11 cellular contexts compared by ENCODE assay signal in the genomic region with DNA sequence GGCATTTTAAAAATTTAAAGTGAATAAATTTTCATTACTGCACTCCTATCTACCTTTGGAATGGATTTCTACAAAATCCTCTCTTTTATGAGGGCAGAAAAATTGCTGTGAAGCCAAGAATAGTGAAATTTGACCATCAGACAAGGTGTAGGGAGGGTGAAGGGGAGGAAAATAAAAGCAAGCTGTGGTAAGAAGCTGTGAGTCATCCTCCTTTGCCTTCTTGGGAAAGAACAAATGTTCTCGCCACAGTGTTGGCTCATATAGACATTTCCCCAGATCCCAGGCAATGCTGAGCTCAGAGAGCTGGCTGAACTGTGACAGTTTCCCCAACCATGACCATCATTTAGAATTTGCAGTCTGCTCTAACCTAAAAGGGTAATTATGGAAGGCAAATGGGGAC.
DNase-seq lines count a peak whose midpoint lies in the region; ATAC-seq and TF ChIP-seq lines count a peak whose summit lies in the region.
"Had no signal": no experiment of that assay in that cellular context is flagged by ENCODE, and none has a peak within 500 bp of the region (broad histone marks: within the 10 kb centered on the region; RNA-seq: fewer than 3 reads in every experiment).

No MANE protein-coding gene starts in this region.

- H3K9me3 Mint-ChIP-seq in stimulated activated effector memory CD8-positive, alpha-beta T cell treated with anti-CD3 and anti-CD28 coated beads, Interleukin-12 subunit alpha, Interleukin-12 subunit beta, amount 100 ng/mL, for 72 hours = no peaks in the 10 kb centered on the region
- no peaks in the 10 kb centered on the region for H3K9me3 Mint-ChIP-seq in naive thymus-derived CD8-positive, alpha-beta T cell

- peak; percentile 94 to 97 (median 96) for ATAC-seq in psoas muscle
- ATAC-seq in stimulated activated effector memory CD8-positive, alpha-beta T cell treated with anti-CD3 and anti-CD28 coated beads, Interleukin-12 subunit alpha, Interleukin-12 subunit beta, amount 100 ng/mL, for 72 hours = no peak
- ATAC-seq in naive thymus-derived CD8-positive, alpha-beta T cell = no peak

- peak; percentile 80 for DNase-seq in EL
- DNase-seq in SJCRH30 = peak; percentile 41 to 77
- DNase-seq in fibroblast of peridontal ligament (ENCODE audit: extremely low read depth) = peak; percentile 94
- DNase-seq in psoas muscle = no peak
- no peak for DNase-seq in stimulated activated effector memory CD8-positive, alpha-beta T cell treated with anti-CD3 and anti-CD28 coated beads, Interleukin-12 subunit alpha, Interleukin-12 subunit beta, amount 100 ng/mL, for 72 hours (ENCODE audit: low spot score in 2 of 2)
- DNase-seq in NCI-H510A treated with DMSO at 0.1 percent for 48 hours (lab: John Stamatoyannopoulos, UW) = no peak
- no peak for DNase-seq in dermis blood vessel endothelial cell
- DNase-seq in naive thymus-derived CD8-positive, alpha-beta T cell = no peak
- DNase-seq: effector CD4-positive, alpha-beta T cell; MM.1S had no signal

- H3K4me3 ChIP-seq in SJCRH30 (no peak overlapping the region), psoas muscle (no peak overlapping the region)

- WGBS in psoas muscle, 3 donors = 21 to 32% (median 22%) methylated on average over 1 of the region's 1 CpG

- no peaks in the 10 kb centered on the region for H3K9me3 ChIP-seq in SJCRH30 (replicated peaks)
- H3K9me3 ChIP-seq in psoas muscle = no peaks in the 10 kb centered on the region
- H3K9me3 ChIP-seq: neutrophil had no signal

- peak overlapping the region; percentile 42; the same call in 1 of the 2 replicates for H3K27ac ChIP-seq in SJCRH30
- peak overlapping the region; percentile 85 for H3K27ac ChIP-seq in psoas muscle
- H3K27ac ChIP-seq: neutrophil had no signal

- no peak overlapping the region for H3K27ac Mint-ChIP-seq in stimulated activated effector memory CD8-positive, alpha-beta T cell treated with anti-CD3 and anti-CD28 coated beads, Interleukin-12 subunit alpha, Interleukin-12 subunit beta, amount 100 ng/mL, for 72 hours
- H3K27ac Mint-ChIP-seq in naive thymus-derived CD8-positive, alpha-beta T cell = no peak overlapping the region

- POLR2A ChIA-PET in naive thymus-derived CD8-positive, alpha-beta T cell (lab: Charles Lee) = no interaction called here

- no peaks in the 10 kb centered on the region for H3K36me3 ChIP-seq in SJCRH30
- peaks cover 0 to 11% of the 10 kb centered on the region in 2 donors for H3K36me3 ChIP-seq in psoas muscle (ENCODE audit: insufficient read depth in 1 of 2, low read depth in 1 of 2)
- H3K36me3 ChIP-seq: neutrophil had no signal

- H3K4me1 ChIP-seq in SJCRH30 = peaks cover 28% of the 10 kb centered on the region
- H3K4me1 ChIP-seq in psoas muscle = peaks cover 35% of the 10 kb centered on the region

- H3K27me3 ChIP-seq in SJCRH30 (no peaks in the 10 kb centered on the region), psoas muscle (ENCODE audit: insufficient read depth in 3 of 3, low read length in 2 of 3) (no peaks in the 10 kb centered on the region)
- H3K27me3 ChIP-seq: neutrophil had no signal

- H3K27me3 Mint-ChIP-seq in naive thymus-derived CD8-positive, alpha-beta T cell = peaks cover 0 to 5% (median 2%) of the 10 kb centered on the region in 5 donors

- intact Hi-C loops in psoas muscle (cut with DNase I) = no loop called here

- H3K4me1 Mint-ChIP-seq in stimulated activated effector memory CD8-positive, alpha-beta T cell treated with anti-CD3 and anti-CD28 coated beads, Interleukin-12 subunit alpha, Interleukin-12 subunit beta, amount 100 ng/mL, for 72 hours = no peaks in the 10 kb centered on the region
- no peaks in the 10 kb centered on the region for H3K4me1 Mint-ChIP-seq in naive thymus-derived CD8-positive, alpha-beta T cell

- TF ChIP-seq CTCF in psoas muscle (IDR thresholded peaks at IDR 0.05) = no peak

- H3K36me3 Mint-ChIP-seq in stimulated activated effector memory CD8-positive, alpha-beta T cell treated with anti-CD3 and anti-CD28 coated beads, Interleukin-12 subunit alpha, Interleukin-12 subunit beta, amount 100 ng/mL, for 72 hours = no peaks in the 10 kb centered on the region
- H3K36me3 Mint-ChIP-seq in naive thymus-derived CD8-positive, alpha-beta T cell = no peaks in the 10 kb centered on the region

- H3K4me3 Mint-ChIP-seq in stimulated activated effector memory CD8-positive, alpha-beta T cell treated with anti-CD3 and anti-CD28 coated beads, Interleukin-12 subunit alpha, Interleukin-12 subunit beta, amount 100 ng/mL, for 72 hours = no peak overlapping the region
- H3K4me3 Mint-ChIP-seq in naive thymus-derived CD8-positive, alpha-beta T cell = no peak overlapping the region

Comparison
In these comparisons a context has a peak if more than half of its experiments do, and no peak if none do; other contexts are left out.
1. DNase-seq: peak in EL (single experiment), SJCRH30 (2 of 2) and fibroblast of peridontal ligament (single experiment); none in psoas muscle (0 of 2), stimulated activated effector memory CD8-positive, alpha-beta T cell treated with anti-CD3 and anti-CD28 coated beads, Interleukin-12 subunit alpha, Interleukin-12 subunit beta, amount 100 ng/mL, for 72 hours (0 of 2), NCI-H510A treated with DMSO at 0.1 percent for 48 hours (single experiment), dermis blood vessel endothelial cell (single experiment) and naive thymus-derived CD8-positive, alpha-beta T cell (0 of 10).
2. ATAC-seq: peak in psoas muscle (4 of 4); none in stimulated activated effector memory CD8-positive, alpha-beta T cell treated with anti-CD3 and anti-CD28 coated beads, Interleukin-12 subunit alpha, Interleukin-12 subunit beta, amount 100 ng/mL, for 72 hours (single experiment) and naive thymus-derived CD8-positive, alpha-beta T cell (0 of 2).